ENCODE assay signal across 8 cellular contexts in genomic region chr5:139543423-139543991, GRCh38. TPM values are rescaled to one million over a fixed set of nuclear protein-coding genes. Genes with fewer than 3 reads are reported as not detected.
DNase-seq lines count a peak whose midpoint lies in the region; ATAC-seq and TF ChIP-seq lines count a peak whose summit lies in the region.

No MANE protein-coding gene starts in this region.

- POLR2A ChIA-PET in CD8-positive, alpha-beta memory T cell (lab: Charles Lee), result no interaction called here
- POLR2A ChIA-PET in activated CD4-positive, alpha-beta memory T cell treated with anti-CD3 and anti-CD28 coated beads, Interleukin-2, amount 10 ng/mL, durations not matched to agents 7 days and 5 days (lab: Charles Lee), result interaction anchor here (0.9 kb wide), 1 partner anchor 18 kb away, joined by 4 read pairs; the partner anchor contains the start of gene UBE2D2

- no peaks in the 10 kb centered on the region for H3K36me3 ChIP-seq in CD8-positive, alpha-beta memory T cell (ENCODE audit: insufficient read depth, low read length)
- H3K36me3 ChIP-seq in HUES64 (ENCODE audit: insufficient read depth, low read length) (no peaks in the 10 kb centered on the region), muscle layer of duodenum (ENCODE audit: control insufficient read depth in 1 of 2, insufficient read depth in 2 of 2, low read length in 2 of 2) (no peaks in the 10 kb centered on the region), thoracic aorta (no peaks in the 10 kb centered on the region), WERI-Rb-1 (no peaks in the 10 kb centered on the region)

- no peaks in the 10 kb centered on the region for H3K27me3 ChIP-seq in CD8-positive, alpha-beta memory T cell (ENCODE audit: insufficient read depth, low read length, poor library complexity, severe bottlenecking)
- H3K27me3 ChIP-seq in HUES64 (ENCODE audit: insufficient read depth, low read length), result no peaks in the 10 kb centered on the region
- H3K27me3 ChIP-seq in muscle layer of duodenum (ENCODE audit: low read depth, low read length), result no peaks in the 10 kb centered on the region
- H3K27me3 ChIP-seq in thoracic aorta (replicated peaks; ENCODE audit: insufficient read depth), result no peaks in the 10 kb centered on the region
- no peaks in the 10 kb centered on the region for H3K27me3 ChIP-seq in WERI-Rb-1 (ENCODE audit: insufficient read depth, low read depth, severe bottlenecking)

- no peaks in the 10 kb centered on the region for H3K4me1 ChIP-seq in CD8-positive, alpha-beta memory T cell (ENCODE audit: insufficient read depth, low read length)
- H3K4me1 ChIP-seq in HUES64 (ENCODE audit: insufficient read depth, low read length) (peaks cover 10% of the 10 kb centered on the region; the same call in 1 of the 2 replicates), muscle layer of duodenum (ENCODE audit: control insufficient read depth in 1 of 2, insufficient read depth in 2 of 2, low read length in 2 of 2) (no peaks in the 10 kb centered on the region), thoracic aorta (ENCODE audit: control insufficient read depth in 1 of 2, low read depth in 2 of 2) (peaks cover 0 to 9% of the 10 kb centered on the region in 2 donors)

- peaks cover 2 to 5% of the 10 kb centered on the region in 2 donors for H3K27me3 Mint-ChIP-seq in CD8-positive, alpha-beta memory T cell
- H3K27me3 Mint-ChIP-seq in activated CD4-positive, alpha-beta memory T cell treated with anti-CD3 and anti-CD28 coated beads, Interleukin-2, amount 10 ng/mL, durations not matched to agents 7 days and 5 days, result peaks cover 4% of the 10 kb centered on the region

- H3K9me3 Mint-ChIP-seq in CD8-positive, alpha-beta memory T cell, result no peaks in the 10 kb centered on the region
- no peaks in the 10 kb centered on the region for H3K9me3 Mint-ChIP-seq in activated CD4-positive, alpha-beta memory T cell treated with anti-CD3 and anti-CD28 coated beads, Interleukin-2, amount 10 ng/mL, durations not matched to agents 7 days and 5 days

- H3K36me3 Mint-ChIP-seq in CD8-positive, alpha-beta memory T cell, result no peaks in the 10 kb centered on the region
- no peaks in the 10 kb centered on the region for H3K36me3 Mint-ChIP-seq in activated CD4-positive, alpha-beta memory T cell treated with anti-CD3 and anti-CD28 coated beads, Interleukin-2, amount 10 ng/mL, durations not matched to agents 7 days and 5 days (ENCODE audit: low read depth)

- ATAC-seq in GM21367 (IDR thresholded peaks at IDR 0.05; ENCODE audit: unreplicated experiment) (peak; percentile 90), thoracic aorta (ENCODE audit: insufficient number of reproducible peaks, low FRiP score, low read depth) (no peak)

- H3K27ac ChIP-seq in CD8-positive, alpha-beta memory T cell (ENCODE audit: low read depth, low read length), result no peak overlapping the region
- H3K27ac ChIP-seq in HUES64 (ENCODE audit: low read depth, low read length) (peak overlapping the region; percentile 91; the same call in 1 of the 2 replicates), muscle layer of duodenum (ENCODE audit: low read length) (no peak overlapping the region), thoracic aorta (no peak overlapping the region), WERI-Rb-1 (no peak overlapping the region)

- peaks cover 0 to 9% (median 8%) of the 10 kb centered on the region in 3 donors for H3K4me1 Mint-ChIP-seq in CD8-positive, alpha-beta memory T cell
- H3K4me1 Mint-ChIP-seq in activated CD4-positive, alpha-beta memory T cell treated with anti-CD3 and anti-CD28 coated beads, Interleukin-2, amount 10 ng/mL, durations not matched to agents 7 days and 5 days, result peaks cover 11% of the 10 kb centered on the region

- no peaks in the 10 kb centered on the region for H3K9me3 ChIP-seq in CD8-positive, alpha-beta memory T cell (ENCODE audit: low read length)
- H3K9me3 ChIP-seq in HUES64 (ENCODE audit: insufficient read depth, low read depth, low read length) (peaks cover 5% of the 10 kb centered on the region; the same call in 1 of the 2 replicates), muscle layer of duodenum (ENCODE audit: control insufficient read depth in 1 of 2, low read length in 2 of 2) (no peaks in the 10 kb centered on the region), thoracic aorta (no peaks in the 10 kb centered on the region), WERI-Rb-1 (ENCODE audit: severe bottlenecking) (no peaks in the 10 kb centered on the region)

- 2% methylated on average over 24 of the region's 24 CpGs for WGBS in HUES64

- DNase-seq in CD8-positive, alpha-beta memory T cell, result peak; percentile 4 to 62 (median 33)
- DNase-seq in activated CD4-positive, alpha-beta memory T cell treated with anti-CD3 and anti-CD28 coated beads, Interleukin-2, amount 10 ng/mL, durations not matched to agents 7 days and 5 days, result peak; percentile 52
- DNase-seq in epithelial cell of esophagus (ENCODE audit: low read depth) (peak; percentile 19), thoracic aorta (ENCODE audit: low spot score) (no peak), WERI-Rb-1 (no peak)

- peak overlapping the region in 4 of 7 donors; percentile 11 to 46 (median 32) for H3K4me3 Mint-ChIP-seq in CD8-positive, alpha-beta memory T cell
- H3K4me3 Mint-ChIP-seq in activated CD4-positive, alpha-beta memory T cell treated with anti-CD3 and anti-CD28 coated beads, Interleukin-2, amount 10 ng/mL, durations not matched to agents 7 days and 5 days, result no peak overlapping the region

- TF ChIP-seq CTCF in epithelial cell of esophagus (IDR thresholded peaks at IDR 0.05; ENCODE audit: insufficient read depth, low read depth, low read length, missing control alignments) (no peak), thoracic aorta (IDR thresholded peaks at IDR 0.05) (no peak), WERI-Rb-1 (IDR thresholded peaks at IDR 0.05; ENCODE audit: low read depth, low read length) (no peak)

- peak overlapping the region; percentile 34; the same call in 1 of the 2 replicates for H3K9ac ChIP-seq in HUES64 (ENCODE audit: low read depth, low read length)

- H3K27ac Mint-ChIP-seq in CD8-positive, alpha-beta memory T cell, result peak overlapping the region in 1 of 8 donors; percentile 45
- H3K27ac Mint-ChIP-seq in activated CD4-positive, alpha-beta memory T cell treated with anti-CD3 and anti-CD28 coated beads, Interleukin-2, amount 10 ng/mL, durations not matched to agents 7 days and 5 days, result no peak overlapping the region

- CTCF ChIA-PET in CD8-positive, alpha-beta memory T cell (lab: Charles Lee), result interaction anchor here (0.7 to 1.2 kb wide), 3 partner anchors 12 to 22 kb away, joined by 3 to 4 read pairs (median 4); partner anchors contain the start of gene UBE2D2
- CTCF ChIA-PET in activated CD4-positive, alpha-beta memory T cell treated with anti-CD3 and anti-CD28 coated beads, Interleukin-2, amount 10 ng/mL, durations not matched to agents 7 days and 5 days (lab: Charles Lee), result interaction anchor here (0.9 to 1.2 kb wide), 2 partner anchors 14 to 18 kb away, joined by 3 read pairs; partner anchors contain the start of gene UBE2D2

- H3K4me3 ChIP-seq in CD8-positive, alpha-beta memory T cell (ENCODE audit: low read length), result peak overlapping the region; percentile 43
- H3K4me3 ChIP-seq in HUES64 (ENCODE audit: low read length) (peak overlapping the region; percentile 35), epithelial cell of esophagus (ENCODE audit: low read length) (no peak overlapping the region), muscle layer of duodenum (ENCODE audit: low read depth in 1 of 2, low read length in 2 of 2) (peak overlapping the region; percentile 33 to 50), thoracic aorta (peak overlapping the region; percentile 56), WERI-Rb-1 (ENCODE audit: low read depth, low read length) (no peak overlapping the region)

RNA-seq across cellular contexts. Expression of gene UBE2D2, which starts 17.6 kb away (rescaled TPM):
- 100 to 1,000 TPM; 253 to 274 TPM for total RNA-seq in CD8-positive, alpha-beta memory T cell
- polyA plus RNA-seq in CD8-positive, alpha-beta memory T cell, result 285 TPM
- 185 TPM for polyA plus RNA-seq in HUES64 (2013, experiment 1 of 2)
- 179 TPM for polyA plus RNA-seq in HUES64 (2013, experiment 2 of 2)
- 100 to 1,000 TPM; 241 to 244 TPM for total RNA-seq in activated CD4-positive, alpha-beta memory T cell treated with anti-CD3 and anti-CD28 coated beads, Interleukin-2, amount 10 ng/mL, durations not matched to agents 7 days and 5 days
- 10 to 100 TPM; 51.9 to 66.7 TPM for total RNA-seq in thoracic aorta

Comparison
In these comparisons a context has a peak if more than half of its experiments do, and no peak if none do; other contexts are left out.
1. DNase-seq: peak in CD8-positive, alpha-beta memory T cell (5 of 5), activated CD4-positive, alpha-beta memory T cell treated with anti-CD3 and anti-CD28 coated beads, Interleukin-2, amount 10 ng/mL, durations not matched to agents 7 days and 5 days (single experiment) and epithelial cell of esophagus (single experiment); none in thoracic aorta (single experiment) and WERI-Rb-1 (single experiment).
2. H3K4me3 ChIP-seq: peak in CD8-positive, alpha-beta memory T cell (single experiment), HUES64 (single experiment), muscle layer of duodenum (2 of 2) and thoracic aorta (single experiment); none in epithelial cell of esophagus (single experiment) and WERI-Rb-1 (single experiment).